8 cellular contexts compared by ENCODE assay signal in genomic region chr19:48321622-48322591, GRCh38. TPM values are rescaled to one million over a fixed set of nuclear protein-coding genes. Genes with fewer than 3 reads are reported as not detected.
DNase-seq lines count a peak whose midpoint lies in the region; ATAC-seq and TF ChIP-seq lines count a peak whose summit lies in the region.

No MANE protein-coding gene starts in this region.

- H3K9ac ChIP-seq in HUES48 (ENCODE audit: low read depth, low read length): peak overlapping the region; percentile 74
- peak overlapping the region; percentile 82 for H3K9ac ChIP-seq in endodermal cell (ENCODE audit: extremely low read depth, low read length, poor library complexity, severe bottlenecking)

- H3K27me3 ChIP-seq in HUES48 (ENCODE audit: control insufficient read depth, insufficient read depth, low read length) (no peaks in the 10 kb centered on the region), endodermal cell (ENCODE audit: control insufficient read depth, insufficient read depth, low read length, poor library complexity, severe bottlenecking) (no peaks in the 10 kb centered on the region)

- H3K4me1 ChIP-seq in HUES48 (ENCODE audit: control insufficient read depth, insufficient read depth, low read length): peaks cover 25% of the 10 kb centered on the region
- H3K4me1 ChIP-seq in endodermal cell (ENCODE audit: control insufficient read depth, insufficient read depth, low read length): peaks cover 4% of the 10 kb centered on the region

- DNase-seq in D341Med (ENCODE audit: low spot score) (peak; percentile 98), NOMO-1 treated with dmso at 0.1 percent for 144 hours (lab: John Stamatoyannopoulos, UW; ENCODE audit: unreplicated experiment) (peak; percentile 97), endodermal cell (peak; percentile 98), mesothelial cell of epicardium (ENCODE audit: low spot score in 2 of 2, unreplicated experiment in 2 of 2) (peak; percentile 99)
- peak; percentile 99 for DNase-seq in activated CD8-positive, alpha-beta memory T cell treated with anti-CD3 and anti-CD28 coated beads, Interleukin-2, amount 50 U/mL, for 1 hour (ENCODE audit: extremely low read depth)
- peak; percentile 96 for DNase-seq in stimulated activated CD8-positive, alpha-beta memory T cell treated with anti-CD3 and anti-CD28 coated beads, Interleukin-15, amount 100 ng/mL, for 24 hours (ENCODE audit: low read depth)

- peak overlapping the region; percentile 92 for H3K27ac ChIP-seq in HUES48 (ENCODE audit: low read depth, low read length)
- peak overlapping the region; percentile 79 for H3K27ac ChIP-seq in endodermal cell (ENCODE audit: low read depth, low read length)

- H3K9me3 ChIP-seq in HUES48 (ENCODE audit: control insufficient read depth, insufficient read depth, low read length): no peaks in the 10 kb centered on the region
- H3K9me3 ChIP-seq in endodermal cell (ENCODE audit: control insufficient read depth, low read length): no peaks in the 10 kb centered on the region

- TF ChIP-seq CTCF in endodermal cell (conservative IDR thresholded peaks at IDR 0.05) (peak; percentile 43), mesothelial cell of epicardium (IDR thresholded peaks at IDR 0.05; ENCODE audit: unreplicated experiment) (no peak)

- H3K4me1 Mint-ChIP-seq in endodermal cell (peaks cover 13% of the 10 kb centered on the region), mesothelial cell of epicardium (peaks cover 56% of the 10 kb centered on the region)

- H3K36me3 Mint-ChIP-seq in endodermal cell (ENCODE audit: low read depth): no peaks in the 10 kb centered on the region
- no peaks in the 10 kb centered on the region for H3K36me3 Mint-ChIP-seq in mesothelial cell of epicardium

- H3K4me3 ChIP-seq in HUES48 (ENCODE audit: low read depth, low read length) (peak overlapping the region; percentile 73), endodermal cell (ENCODE audit: low read length) (peak overlapping the region; percentile 86)

- H3K27ac Mint-ChIP-seq in endodermal cell (peak overlapping the region; percentile 99), mesothelial cell of epicardium (peak overlapping the region; percentile 99)

- peak; percentile 54 for ATAC-seq in GM21447 (IDR thresholded peaks at IDR 0.05; ENCODE audit: unreplicated experiment)

- H3K9me3 Mint-ChIP-seq in endodermal cell (no peaks in the 10 kb centered on the region), mesothelial cell of epicardium (no peaks in the 10 kb centered on the region)

- peak overlapping the region; percentile 80 for H3K4me3 Mint-ChIP-seq in endodermal cell
- H3K4me3 Mint-ChIP-seq in mesothelial cell of epicardium: peak overlapping the region; percentile 84

- 7 to 22% methylated on average over 18 to 62 of the region's 63 CpGs for WGBS in endodermal cell (ENCODE audit: insufficient coverage in 1 of 2, insufficient read length in 1 of 2), 2 experiments

- H3K36me3 ChIP-seq in HUES48 (ENCODE audit: control insufficient read depth, insufficient read depth, low read length): no peaks in the 10 kb centered on the region
- H3K36me3 ChIP-seq in endodermal cell (ENCODE audit: control insufficient read depth, insufficient read depth, low read length): no peaks in the 10 kb centered on the region

- H3K27me3 Mint-ChIP-seq in endodermal cell (ENCODE audit: insufficient read depth) (peaks cover 29% of the 10 kb centered on the region), mesothelial cell of epicardium (ENCODE audit: low read depth) (no peaks in the 10 kb centered on the region)

RNA-seq across cellular contexts. Expression of gene EMP3, which starts 3.4 kb away (rescaled TPM):
- total RNA-seq in endodermal cell (1 to 10 TPM; 3.5 TPM), mesothelial cell of epicardium (50.2 to 57.3 TPM (median 52.5 TPM) in 3 replicates)
- 38.7 TPM for polyA plus RNA-seq in endodermal cell (2013, experiment 1 of 2)
- polyA plus RNA-seq in endodermal cell (2013, experiment 2 of 2): 37.9 TPM

RNA-seq across cellular contexts. Expression of gene TMEM143, which starts 41.8 kb away (rescaled TPM):
- total RNA-seq in endodermal cell: 10 to 100 TPM; 13.9 to 19.1 TPM
- polyA plus RNA-seq in endodermal cell (2013, experiment 1 of 2): 12.9 TPM
- 11.9 TPM for polyA plus RNA-seq in endodermal cell (2013, experiment 2 of 2)
- 8.2 to 11.7 TPM (median 8.6 TPM) in 3 replicates for total RNA-seq in mesothelial cell of epicardium

RNA-seq across cellular contexts. Expression of gene SYNGR4, which starts 42.3 kb away (rescaled TPM):
- total RNA-seq in endodermal cell (not detected), mesothelial cell of epicardium (not detected in 3 replicates)
- polyA plus RNA-seq in endodermal cell (2013, experiment 1 of 2): 0.96 TPM
- not detected for polyA plus RNA-seq in endodermal cell (2013, experiment 2 of 2)

RNA-seq across cellular contexts. Expression of gene ZNF114, which starts 52.0 kb away (rescaled TPM):
- total RNA-seq in endodermal cell (10 to 100 TPM; 10.6 to 14.6 TPM), mesothelial cell of epicardium (3.7 to 4.4 TPM (median 3.9 TPM) in 3 replicates)
- polyA plus RNA-seq in endodermal cell (2013, experiment 1 of 2): 7.0 TPM
- 4.9 TPM for polyA plus RNA-seq in endodermal cell (2013, experiment 2 of 2)

Comparison
In these comparisons a context has a peak if more than half of its experiments do, and no peak if none do; other contexts are left out.
1. Peak in every context shown above with its lines: DNase-seq, ATAC-seq, H3K4me3 ChIP-seq and H3K27ac ChIP-seq.
2. RNA of gene EMP3, which starts 3.4 kb away (total RNA-seq): 50.2 to 57.3 TPM in mesothelial cell of epicardium; 3.5 TPM in endodermal cell; every median in the first group is over 10 times any median in the second.